Comparison of ENCODE assay signal across 20 cellular contexts in the genomic region with DNA sequence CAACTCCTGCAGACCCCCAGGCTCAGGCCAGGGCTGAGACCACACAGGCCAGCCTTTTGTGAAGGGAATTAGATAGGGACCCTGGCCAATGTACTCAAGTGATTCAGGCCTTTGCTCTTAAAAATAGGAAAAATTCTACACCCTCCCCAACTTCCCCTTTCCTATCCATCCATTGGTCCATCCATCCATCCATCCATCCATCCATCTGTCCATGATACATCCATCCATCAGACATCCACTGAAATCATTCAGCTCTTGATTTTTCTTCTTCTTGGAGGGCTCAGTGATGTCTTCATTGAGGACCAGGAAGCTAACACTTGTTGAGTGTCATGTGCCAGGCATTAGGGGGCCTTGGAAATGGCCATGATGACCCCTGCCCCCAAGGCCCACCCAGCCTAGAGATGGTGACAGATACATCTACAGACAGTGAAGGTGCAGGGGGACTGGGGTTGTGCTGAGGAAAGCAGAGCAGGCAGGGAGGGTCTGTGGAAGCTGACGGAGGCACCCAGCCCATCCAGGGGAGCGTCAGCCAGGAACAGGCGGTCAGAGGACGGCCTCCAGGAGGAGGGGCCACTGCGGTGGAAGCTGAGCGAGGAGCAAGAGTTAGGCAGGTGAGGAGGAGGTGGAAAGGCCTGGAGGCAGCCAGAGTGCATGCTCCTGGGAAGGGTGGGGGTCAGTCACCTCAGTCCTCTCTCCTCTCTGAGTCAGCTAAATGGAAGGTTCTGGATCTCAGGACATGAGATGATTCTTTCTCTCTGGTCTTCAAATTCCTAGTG.
DNase-seq lines count a peak whose midpoint lies in the region; ATAC-seq, FAIRE-seq and TF ChIP-seq lines count a peak whose summit lies in the region.
"Had no signal": no experiment of that assay in that cellular context is flagged by ENCODE, and none has a peak within 500 bp of the region (broad histone marks: within the 10 kb centered on the region; RNA-seq: fewer than 3 reads in every experiment).

No MANE protein-coding gene starts in this region.

- H3K4me1 Mint-ChIP-seq in progenitor cell of endocrine pancreas (ENCODE audit: low read depth) = peaks cover 27% of the 10 kb centered on the region
- H3K4me1 Mint-ChIP-seq: CD14-positive monocyte had no signal

- no peak for TF ChIP-seq POLR2A in H1 (IDR thresholded peaks at IDR 0.05; ENCODE audit: control extremely low read depth in 1 of 2, low read depth in 2 of 2, low read length in 2 of 2)

- H4K8ac ChIP-seq in H1 (ENCODE audit: extremely low read depth, insufficient read depth, low read length) (no peak overlapping the region), mesenchymal stem cell (ENCODE audit: low read length) (no peak overlapping the region)

- no peaks in the 10 kb centered on the region for H4K20me1 ChIP-seq in H1 (replicated peaks in 1 of 2; ENCODE audit: control insufficient read depth in 1 of 2, insufficient read depth in 2 of 2, low read length in 2 of 2)

- H3K56ac ChIP-seq in H1 (replicated peaks; ENCODE audit: insufficient read length, low read depth, low read length) = no peak overlapping the region

- no peak overlapping the region for H3K27ac ChIP-seq in H1 (ENCODE audit: low read depth, low read length)
- H3K27ac ChIP-seq in mesenchymal stem cell (ENCODE audit: low read length, poor library complexity, severe bottlenecking) = no peak overlapping the region
- no peak overlapping the region for H3K27ac ChIP-seq in left lung

- POLR2A ChIA-PET in H1 (lab: Charles Lee; ENCODE audit: partially characterized antibody) = interaction anchor here (0.6 to 2.1 kb wide), 6 partner anchors 11 to 1022 kb away, joined by 3 to 6 read pairs (median 3); no protein-coding TSS in a partner anchor

- H2BK20ac ChIP-seq in H1 (ENCODE audit: low read length) = 0 out of 2 replicates have a peak overlapping the region, but pooled peaks have one; percentile 27

- CTCF ChIA-PET in H1 (lab: Charles Lee; ENCODE audit: partially characterized antibody) = interaction anchor here (0.7 to 3.1 kb wide), 10 partner anchors 10 to 898 kb away, joined by 3 to 21 read pairs (median 4); no protein-coding TSS in a partner anchor

- 58% methylated on average over 6 of the region's 6 CpGs; no CpG with 5 or more reads in 1 of the 2 experiments for WGBS in H1 (ENCODE audit: extremely low coverage in 1 of 2, insufficient coverage in 1 of 2, insufficient read length in 1 of 2, insufficient replicate concordance in 2 of 2, low coverage in 1 of 2, low lambda C conversion rate in 2 of 2, missing lambda C conversion rate in 1 of 2), 2 experiments
- 89% methylated on average over 6 of the region's 6 CpGs for WGBS in mesenchymal stem cell

- intact Hi-C loops in left lung (cut with DNase I) = no loop called here

- H3K4me3 Mint-ChIP-seq in progenitor cell of endocrine pancreas (ENCODE audit: low read depth) = no peak overlapping the region
- H3K4me3 Mint-ChIP-seq: CD14-positive monocyte had no signal

- peak overlapping the region; percentile 36 for H3K4ac ChIP-seq in H1 (replicated peaks; ENCODE audit: insufficient read length, low read depth, low read length)
- no peak overlapping the region for H3K4ac ChIP-seq in mesenchymal stem cell (ENCODE audit: low read depth in 1 of 2, low read length in 2 of 2)

- no peak overlapping the region for H2BK120ac ChIP-seq in H1 (replicated peaks; ENCODE audit: low read depth, low read length)
- H2BK120ac ChIP-seq in mesenchymal stem cell (ENCODE audit: low read depth, low read length) = no peak overlapping the region

- H3K27me3 ChIP-seq in H1 (replicated peaks in 1 of 4; ENCODE audit: control insufficient read depth in 3 of 4, extremely low read depth in 1 of 4, insufficient read depth in 3 of 4, low read length in 3 of 4) (no peaks in the 10 kb centered on the region), mesenchymal stem cell (ENCODE audit: control insufficient read depth in 1 of 2, insufficient read depth in 1 of 2, low read length in 2 of 2) (peaks cover 0 to 27% of the 10 kb centered on the region in 2 experiments), left lung (no peaks in the 10 kb centered on the region)

- H3K14ac ChIP-seq in H1 (ENCODE audit: insufficient read length) (no peak overlapping the region), mesenchymal stem cell (ENCODE audit: low read length in 2 of 2) (peak overlapping the region in 1 of 2 experiments; percentile 45)

- no peak overlapping the region for H3K4me3 ChIP-seq in H1 (ENCODE audit: extremely low read depth in 1 of 4, insufficient read depth in 2 of 4, low read depth in 3 of 4, low read length in 4 of 4)
- no peak overlapping the region for H3K4me3 ChIP-seq in mesenchymal stem cell (ENCODE audit: insufficient read depth in 1 of 2, low read depth in 1 of 2, low read length in 2 of 2)
- H3K4me3 ChIP-seq in left lung = no peak overlapping the region
- H3K4me3 ChIP-seq: A549 had no signal

- no peak for TF ChIP-seq CTCF in H1 (IDR thresholded peaks at IDR 0.05; ENCODE audit: control extremely low read depth in 1 of 3, insufficient read depth in 1 of 3, low read depth in 1 of 3, low read length in 3 of 3)
- TF ChIP-seq CTCF in progenitor cell of endocrine pancreas (IDR thresholded peaks at IDR 0.05; ENCODE audit: unreplicated experiment) = no peak
- no peak for TF ChIP-seq CTCF in left lung (IDR thresholded peaks at IDR 0.05)

- H2BK15ac ChIP-seq in H1 (ENCODE audit: low read length) = 0 out of 2 replicates have a peak overlapping the region, but pooled peaks have one; percentile 31
- no peak overlapping the region for H2BK15ac ChIP-seq in mesenchymal stem cell (ENCODE audit: low read depth, poor library complexity, severe bottlenecking)

- H3K4me1 ChIP-seq in H1 (replicated peaks in 1 of 4; ENCODE audit: control insufficient read depth in 3 of 4, insufficient read depth in 4 of 4, low read length in 3 of 4) = peaks cover 0 to 28% (median 10%) of the 10 kb centered on the region in 4 experiments; a peak in 6 of 7 replicates
- peaks cover 36% of the 10 kb centered on the region for H3K4me1 ChIP-seq in mesenchymal stem cell (ENCODE audit: control insufficient read depth, insufficient read depth, low read depth, low read length)
- H3K4me1 ChIP-seq in left lung = peaks cover 0 to 5% of the 10 kb centered on the region in 2 donors

- H2BK12ac ChIP-seq in H1 (ENCODE audit: low read depth, low read length) (peak overlapping the region; percentile 23; the same call in 1 of the 2 replicates), mesenchymal stem cell (ENCODE audit: low read length in 2 of 2) (no peak overlapping the region)

- DNase-seq in ELF-1 (ENCODE audit: low read depth, low spot score) (peak; percentile 65), H1 (ENCODE audit: low read depth in 1 of 2, low spot score in 2 of 2) (peak in 1 of 2 experiments; percentile 60), mesenchymal stem cell (no peak), progenitor cell of endocrine pancreas (ENCODE audit: low spot score, unreplicated experiment) (no peak), left lung (no peak), AG08396 (ENCODE audit: low spot score) (no peak), NCI-H146 (lab: John Stamatoyannopoulos, UW) (no peak)
- DNase-seq: Calu3, DMS79, MM.1S, NCI-H2029 treated with DMSO at 0.1 percent for 48 hours, NCI-H510A treated with DMSO at 0.1 percent for 48 hours, SIG-M5 had no signal

- H3K23me2 ChIP-seq in H1 (ENCODE audit: low read depth, low read length) = no peaks in the 10 kb centered on the region; the same call in 1 of the 2 replicates

- no peak for TF ChIP-seq RAD21 in H1 (IDR thresholded peaks at IDR 0.05 in 1 of 2, conservative IDR thresholded peaks at IDR 0.05 in 1 of 2; ENCODE audit: low read depth in 2 of 2, low read length in 2 of 2)

- no peak for TF ChIP-seq EP300 in H1 (IDR thresholded peaks at IDR 0.05; ENCODE audit: borderline replicate concordance in 1 of 2, low read depth in 2 of 2, low read length in 2 of 2)

- H2BK5ac ChIP-seq in H1 (ENCODE audit: low read depth, low read length) (peak overlapping the region; percentile 4; the same call in 1 of the 2 replicates), mesenchymal stem cell (ENCODE audit: low read depth, low read length, poor library complexity, severe bottlenecking) (no peak overlapping the region)

- H3K9me3 Mint-ChIP-seq in progenitor cell of endocrine pancreas (ENCODE audit: low read depth) = no peaks in the 10 kb centered on the region
- H3K9me3 Mint-ChIP-seq: CD14-positive monocyte had no signal

- H3K23ac ChIP-seq in H1 (ENCODE audit: insufficient read length) (no peak overlapping the region), mesenchymal stem cell (ENCODE audit: low read length in 2 of 2) (no peak overlapping the region)

- no peaks in the 10 kb centered on the region for H3K79me2 ChIP-seq in H1 (ENCODE audit: control insufficient read depth in 1 of 2, insufficient read depth in 2 of 2, low read length in 2 of 2)

- ATAC-seq in GM19395 (IDR thresholded peaks at IDR 0.05; ENCODE audit: unreplicated experiment) (no peak), left lung (no peak)
- ATAC-seq: A549 had no signal

- H2AFZ ChIP-seq in H1 (ENCODE audit: low read length) (no peak overlapping the region), mesenchymal stem cell (ENCODE audit: low read depth, low read length) (no peak overlapping the region)

- H4K5ac ChIP-seq in H1 (ENCODE audit: insufficient read length, low read depth, low read length) = no peak overlapping the region

- H3K18ac ChIP-seq in H1 (ENCODE audit: extremely low read depth, low read length) (no peak overlapping the region; the same call in 1 of the 2 replicates), mesenchymal stem cell (ENCODE audit: low read depth in 1 of 2, low read length in 2 of 2) (no peak overlapping the region)

- FAIRE-seq in H1 (lab: Jason Lieb, UNC) = no peak
- FAIRE-seq: A549, G401.6, GM12892, GM19239, RCC 7860 had no signal

- H3K27me3 Mint-ChIP-seq in progenitor cell of endocrine pancreas = no peaks in the 10 kb centered on the region

- H3K9me3 ChIP-seq in H1 (ENCODE audit: insufficient read depth in 2 of 2, low read depth in 1 of 2, low read length in 1 of 2) (no peaks in the 10 kb centered on the region), mesenchymal stem cell (ENCODE audit: control insufficient read depth, low read length) (no peaks in the 10 kb centered on the region), left lung (no peaks in the 10 kb centered on the region)
- H3K9me3 ChIP-seq: A549 had no signal

- H3K4me2 ChIP-seq in H1 (ENCODE audit: insufficient read depth in 1 of 2, low read depth in 2 of 2, low read length in 2 of 2) (no peak overlapping the region), mesenchymal stem cell (ENCODE audit: low read length, poor library complexity, severe bottlenecking) (no peak overlapping the region)

- H4K91ac ChIP-seq in H1 (replicated peaks; ENCODE audit: insufficient read length, low read length) (no peak overlapping the region), mesenchymal stem cell (ENCODE audit: low read length) (no peak overlapping the region)

- peaks cover 3% of the 10 kb centered on the region for H3K36me3 Mint-ChIP-seq in progenitor cell of endocrine pancreas (ENCODE audit: insufficient read depth)
- H3K36me3 Mint-ChIP-seq: CD14-positive monocyte had no signal

- H3K79me1 ChIP-seq in H1 (ENCODE audit: low read depth, low read length) (no peaks in the 10 kb centered on the region), mesenchymal stem cell (replicated peaks; ENCODE audit: low read length, poor library complexity, severe bottlenecking) (peaks cover 44% of the 10 kb centered on the region)

- no peak overlapping the region for H2AK5ac ChIP-seq in H1 (ENCODE audit: low read depth, low read length)
- peak overlapping the region; percentile 58 for H2AK5ac ChIP-seq in mesenchymal stem cell (ENCODE audit: low read length, severe bottlenecking)

- peak overlapping the region; percentile 86 for H3K27ac Mint-ChIP-seq in progenitor cell of endocrine pancreas
- H3K27ac Mint-ChIP-seq: CD14-positive monocyte had no signal

- no peaks in the 10 kb centered on the region for H3K36me3 ChIP-seq in H1 (ENCODE audit: control insufficient read depth in 2 of 4, insufficient read depth in 4 of 4, low read length in 3 of 4)
- peaks cover 0 to 29% of the 10 kb centered on the region in 2 experiments for H3K36me3 ChIP-seq in mesenchymal stem cell (ENCODE audit: control insufficient read depth in 1 of 2, insufficient read depth in 2 of 2, low read depth in 1 of 2, low read length in 2 of 2)
- no peaks in the 10 kb centered on the region for H3K36me3 ChIP-seq in left lung

- H3K9ac ChIP-seq in H1 (replicated peaks in 1 of 4; ENCODE audit: extremely low read depth in 1 of 4, low read depth in 3 of 4, low read length in 3 of 4) (no peak overlapping the region; a peak in 1 of 7 replicates), mesenchymal stem cell (ENCODE audit: low read length) (no peak overlapping the region)
